20 cellular contexts compared by ENCODE assay signal in the genomic region with DNA sequence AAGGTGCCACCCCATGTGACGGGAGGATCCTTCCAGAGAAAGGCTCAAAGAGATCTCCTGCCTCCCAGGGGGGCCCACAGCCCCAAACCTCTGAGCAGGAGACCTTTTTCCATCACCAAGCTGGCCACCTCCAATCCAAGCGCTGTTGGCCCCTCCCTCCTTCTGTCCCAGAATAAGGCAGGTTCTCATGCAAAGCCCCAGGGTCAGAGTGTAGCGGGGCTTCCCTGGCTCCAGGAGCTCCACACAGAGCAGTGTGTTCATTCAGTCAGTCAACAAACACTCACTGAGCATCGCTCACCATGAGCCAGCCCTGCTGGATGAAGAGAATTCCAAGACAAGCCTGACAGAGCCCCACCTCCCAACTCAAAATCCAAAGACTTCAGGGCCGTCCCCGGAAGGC.
"Had no signal": no experiment of that assay in that cellular context is flagged by ENCODE, and none has a peak within 500 bp of the region (broad histone marks: within the 10 kb centered on the region; RNA-seq: fewer than 3 reads in every experiment).

No MANE protein-coding gene starts in this region.

- H3K4me3 Mint-ChIP-seq: activated CD4-positive, alpha-beta memory T cell treated with anti-CD3 and anti-CD28 coated beads for 36 hours; activated CD4-positive, alpha-beta T cell treated with anti-CD3 and anti-CD28 coated beads for 36 hours; activated naive CD4-positive, alpha-beta T cell treated with anti-CD3 and anti-CD28 coated beads, Interleukin-2, amount 10 ng/mL, durations not matched to agents 7 days and 5 days; activated naive CD8-positive, alpha-beta T cell treated with anti-CD3 and anti-CD28 coated beads, Interleukin-2, amount 50 U/mL, for 24 hours; T-helper 2 cell treated with Interferon-gamma antibody and Interleukin-4, amounts not matched to agents 5 μg/mL and 100 μg/mL, for 36 hours; WTC11 had no signal

- H3K9me3 Mint-ChIP-seq: activated CD4-positive, alpha-beta memory T cell treated with anti-CD3 and anti-CD28 coated beads for 36 hours; activated naive CD4-positive, alpha-beta T cell treated with anti-CD3 and anti-CD28 coated beads, Interleukin-2, amount 10 ng/mL, durations not matched to agents 7 days and 5 days; activated naive CD8-positive, alpha-beta T cell treated with anti-CD3 and anti-CD28 coated beads, Interleukin-2, amount 50 U/mL, for 24 hours; activated T-helper 2 cell treated with anti-CD3 and anti-CD28 coated beads, Interferon-gamma antibody, Interleukin-2, Interleukin-4, amounts not matched to agents 10 μg/mL and 5 μg/mL and 100 μg/mL, durations not matched to agents 14 hours and 24 hours and 36 hours; naive thymus-derived CD4-positive, alpha-beta T cell; T-helper 2 cell treated with Interferon-gamma antibody and Interleukin-4, amounts not matched to agents 5 μg/mL and 100 μg/mL, for 36 hours; WTC11 had no signal

- H3K9ac ChIP-seq: parathyroid adenoma had no signal

- H3K27ac ChIP-seq: brain microvascular endothelial cell, parathyroid adenoma had no signal

- DNase-seq: activated CD4-positive, alpha-beta memory T cell treated with anti-CD3 and anti-CD28 coated beads for 36 hours; activated CD4-positive, alpha-beta T cell treated with anti-CD3 and anti-CD28 coated beads for 36 hours; activated naive CD4-positive, alpha-beta T cell treated with anti-CD3 and anti-CD28 coated beads, Interleukin-2, amount 10 ng/mL, durations not matched to agents 7 days and 5 days; activated naive CD8-positive, alpha-beta T cell treated with anti-CD3 and anti-CD28 coated beads, Interleukin-2, amount 50 U/mL, for 24 hours; activated T-cell treated with anti-CD3 and anti-CD28 coated beads, Interleukin-2, amount 50 U/mL, for 1 hour; anterior cingulate cortex; brain microvascular endothelial cell; effector CD4-positive, alpha-beta T cell; hippocampal formation; left ventricle myocardium superior; naive thymus-derived CD4-positive, alpha-beta T cell; spleen; stimulated activated naive CD4-positive, alpha-beta T cell had no signal

- H3K27ac Mint-ChIP-seq: activated CD4-positive, alpha-beta memory T cell treated with anti-CD3 and anti-CD28 coated beads for 36 hours; activated CD4-positive, alpha-beta T cell treated with anti-CD3 and anti-CD28 coated beads for 36 hours; activated naive CD4-positive, alpha-beta T cell treated with anti-CD3 and anti-CD28 coated beads, Interleukin-2, amount 10 ng/mL, durations not matched to agents 7 days and 5 days; activated naive CD8-positive, alpha-beta T cell treated with anti-CD3 and anti-CD28 coated beads, Interleukin-2, amount 50 U/mL, for 24 hours; activated T-helper 2 cell treated with anti-CD3 and anti-CD28 coated beads, Interferon-gamma antibody, Interleukin-2, Interleukin-4, amounts not matched to agents 10 μg/mL and 5 μg/mL and 100 μg/mL, durations not matched to agents 14 hours and 24 hours and 36 hours; T-helper 2 cell treated with Interferon-gamma antibody and Interleukin-4, amounts not matched to agents 5 μg/mL and 100 μg/mL, for 36 hours had no signal

- ATAC-seq: activated CD4-positive, alpha-beta T cell treated with anti-CD3 and anti-CD28 coated beads for 36 hours; activated naive CD8-positive, alpha-beta T cell treated with anti-CD3 and anti-CD28 coated beads, Interleukin-2, amount 50 U/mL, for 24 hours; left ventricle myocardium superior; mucosa of descending colon; naive thymus-derived CD4-positive, alpha-beta T cell; WTC11 had no signal

- H3K27me3 Mint-ChIP-seq: activated CD4-positive, alpha-beta memory T cell treated with anti-CD3 and anti-CD28 coated beads for 36 hours; activated CD4-positive, alpha-beta T cell treated with anti-CD3 and anti-CD28 coated beads for 36 hours; activated naive CD4-positive, alpha-beta T cell treated with anti-CD3 and anti-CD28 coated beads, Interleukin-2, amount 10 ng/mL, durations not matched to agents 7 days and 5 days; activated naive CD8-positive, alpha-beta T cell treated with anti-CD3 and anti-CD28 coated beads, Interleukin-2, amount 50 U/mL, for 24 hours; naive thymus-derived CD4-positive, alpha-beta T cell had no signal

- H3K4me3 ChIP-seq: coronary artery, mucosa of descending colon, SK-N-MC, spleen had no signal

- H2AFZ ChIP-seq: parathyroid adenoma had no signal

- H3K9me3 ChIP-seq: mucosa of descending colon, spleen had no signal

- H3K27me3 ChIP-seq: brain microvascular endothelial cell, spleen had no signal
